Comparison of ENCODE assay signal across 8 cellular contexts in genomic region chr15:69758810-69759410, GRCh38.
DNase-seq lines count a peak whose midpoint lies in the region; ATAC-seq and TF ChIP-seq lines count a peak whose summit lies in the region.

No MANE protein-coding gene starts in this region.

- peak overlapping the region; percentile 43 for H3K14ac ChIP-seq in IMR-90 (replicated peaks; ENCODE audit: low read depth, low read length)

- H2BK5ac ChIP-seq in IMR-90 (ENCODE audit: low read depth, low read length, poor library complexity, severe bottlenecking): no peak overlapping the region

- peak overlapping the region in 1 of 2 experiments; percentile 73; a peak in 2 of 4 replicates for H4K8ac ChIP-seq in IMR-90 (ENCODE audit: low read depth in 2 of 2, low read length in 2 of 2)

- no peak for TF ChIP-seq POLR2A in IMR-90 (IDR thresholded peaks at IDR 0.05; ENCODE audit: low read depth, low read length)

- intact Hi-C loops in IMR-90 (cut with micrococcal nuclease): no loop called here
- intact Hi-C loops in colonic mucosa (cut with DNase I): no loop called here

- H3K4me1 ChIP-seq in IMR-90 (ENCODE audit: control insufficient read depth, insufficient read depth, low read length) (peaks cover 12% of the 10 kb centered on the region), colonic mucosa (peaks cover 3% of the 10 kb centered on the region)

- peak overlapping the region; percentile 54; the same call in 1 of the 2 replicates for H2BK20ac ChIP-seq in IMR-90 (ENCODE audit: low read depth, low read length)

- dilution Hi-C loops in IMR-90 (cut with HindIII; ENCODE audit: low sequenced_read_pairs, unreplicated experiment): no loop called here

- ATAC-seq in IMR-90 (ENCODE audit: low read depth): no peak
- peak; percentile 58 to 61 for ATAC-seq in activated CD4-positive, CD25-positive, alpha-beta regulatory T cell treated with anti-CD3 and anti-CD28 coated beads, Interleukin-2, amount 50 U/mL, for 24 hours
- no peak for ATAC-seq in GM19023 (IDR thresholded peaks at IDR 0.05; ENCODE audit: unreplicated experiment)

- H3K56ac ChIP-seq in IMR-90 (ENCODE audit: extremely low read depth, insufficient read depth, low read length): no peak overlapping the region

- H4K20me1 ChIP-seq in IMR-90 (ENCODE audit: insufficient read depth, low read length): peaks cover 4% of the 10 kb centered on the region; the same call in 1 of the 2 replicates

- CTCF ChIA-PET in IMR-90 (lab: Yijun Ruan, JAX): no interaction called here

- peak overlapping the region; percentile 67 for H2BK120ac ChIP-seq in IMR-90 (ENCODE audit: low read depth, low read length)

- H3K36me3 ChIP-seq in IMR-90 (ENCODE audit: control insufficient read depth, insufficient read depth, low read length): no peaks in the 10 kb centered on the region
- no peaks in the 10 kb centered on the region for H3K36me3 ChIP-seq in colonic mucosa

- H3K4me3 ChIP-seq in IMR-90 (ENCODE audit: insufficient read depth, low read depth, low read length) (no peak overlapping the region), colonic mucosa (no peak overlapping the region)

- H3K18ac ChIP-seq in IMR-90 (ENCODE audit: low read depth, low read length): no peak overlapping the region; the same call in 1 of the 2 replicates

- H3K9ac ChIP-seq in IMR-90 (ENCODE audit: low read depth, low read length) (no peak overlapping the region), colonic mucosa (ENCODE audit: low read depth in 2 of 2, low read length in 2 of 2) (no peak overlapping the region)

- H3K4ac ChIP-seq in IMR-90 (ENCODE audit: low read depth, low read length): peak overlapping the region; percentile 67

- no peaks in the 10 kb centered on the region for H3K79me1 ChIP-seq in IMR-90 (ENCODE audit: low read depth in 1 of 2, low read length in 2 of 2)

- no peak overlapping the region for H3K27ac ChIP-seq in IMR-90 (ENCODE audit: insufficient read depth, low read length)
- H3K27ac ChIP-seq in colonic mucosa: no peak overlapping the region

- H4K91ac ChIP-seq in IMR-90 (ENCODE audit: insufficient read depth, low read depth, low read length): peak overlapping the region; percentile 65; the same call in 1 of the 2 replicates

- BruUV-seq in IMR-90 (replicated peaks; lab: Mats Ljungman, UMichigan): no TSS peak

- POLR2A ChIA-PET in IMR-90 (lab: Charles Lee; ENCODE audit: unreplicated experiment): no interaction called here

- no peak overlapping the region for H3K4me2 ChIP-seq in IMR-90 (ENCODE audit: low read depth, low read length)

- H2AFZ ChIP-seq in IMR-90 (replicated peaks; ENCODE audit: low read length, poor library complexity): peak overlapping the region; percentile 68

- no peak overlapping the region; the same call in 1 of the 2 replicates for H4K5ac ChIP-seq in IMR-90 (ENCODE audit: low read depth, low read length)

- WGBS in IMR-90 (ENCODE audit: extremely low coverage in 2 of 2, insufficient read length in 1 of 2), 2 experiments: 0% methylated on average over 2 of the region's 4 CpGs; no CpG with 5 or more reads in 1 of the 2 experiments

- H3K27me3 ChIP-seq in IMR-90 (ENCODE audit: control insufficient read depth, insufficient read depth, low read length) (peaks cover 3% of the 10 kb centered on the region), colonic mucosa (no peaks in the 10 kb centered on the region)

- peak overlapping the region; percentile 76 for H2AK5ac ChIP-seq in IMR-90 (ENCODE audit: low read depth, low read length)

- in situ Hi-C loops in IMR-90 (cut with MboI; ENCODE audit: low sequenced_read_pairs): no loop called here
- in situ Hi-C loops in G401 (cut with HindIII; ENCODE audit: low sequenced_read_pairs): no loop called here

- H3K9me1 ChIP-seq in IMR-90 (ENCODE audit: insufficient read depth, low read length): peaks cover 7% of the 10 kb centered on the region

- no peak for TF ChIP-seq RAD21 in IMR-90 (IDR thresholded peaks at IDR 0.05; ENCODE audit: low read length)

- peak; percentile 77 for DNase-seq in EH (ENCODE audit: low read depth)
- DNase-seq in IMR-90: peak; percentile 62
- DNase-seq in colonic mucosa: peak; percentile 60
- peak; percentile 91 for DNase-seq in stimulated activated CD4-positive, alpha-beta T cell treated with anti-CD3 and anti-CD28 coated beads, Interleukin-15, amount 100 ng/mL, for 24 hours
- no peak for DNase-seq in DMS53 treated with DMSO at 0.1 percent for 48 hours (lab: John Stamatoyannopoulos, UW; ENCODE audit: unreplicated experiment)
- DNase-seq in G401 (ENCODE audit: low spot score): no peak

- peak overlapping the region; percentile 6 for H2AK9ac ChIP-seq in IMR-90 (replicated peaks; ENCODE audit: low read depth, low read length, poor library complexity)

- no peak overlapping the region for H3K23ac ChIP-seq in IMR-90 (ENCODE audit: low read depth, low read length)

- H3K9me3 ChIP-seq in IMR-90 (ENCODE audit: control insufficient read depth, insufficient read depth, low read length) (no peaks in the 10 kb centered on the region), colonic mucosa (no peaks in the 10 kb centered on the region)

- TF ChIP-seq CTCF in IMR-90 (conservative IDR thresholded peaks at IDR 0.05; ENCODE audit: low read depth, low read length) (no peak), colonic mucosa (IDR thresholded peaks at IDR 0.05) (no peak)

- H2BK15ac ChIP-seq in IMR-90 (ENCODE audit: low read depth, low read length): peak overlapping the region; percentile 45; the same call in 2 of the 3 replicates

TF ChIP-seq in IMR-90, 13 proteins besides CTCF, POLR2A, EP300 and RAD21:
- TF ChIP-seq BHLHE40 (IDR thresholded peaks at IDR 0.05; ENCODE audit: low read depth, low read length) (no peak), ELK1 (IDR thresholded peaks at IDR 0.05; ENCODE audit: borderline replicate concordance, low read depth, low read length) (no peak), FOS (IDR thresholded peaks at IDR 0.05; ENCODE audit: low read depth, low read length) (no peak), CHD1 (IDR thresholded peaks at IDR 0.05; ENCODE audit: low read depth, low read length) (no peak), NFE2L2 (IDR thresholded peaks at IDR 0.05; ENCODE audit: low read depth, low read length) (no peak), CEBPB (IDR thresholded peaks at IDR 0.05; ENCODE audit: low read depth, low read length) (no peak), MAZ (IDR thresholded peaks at IDR 0.05; ENCODE audit: borderline replicate concordance, low read depth, low read length) (no peak), RCOR1 (IDR thresholded peaks at IDR 0.05; ENCODE audit: insufficient replicate concordance, low read length) (no peak), MAFK (IDR thresholded peaks at IDR 0.05; ENCODE audit: low read depth, low read length) (no peak), RFX5 (IDR thresholded peaks at IDR 0.05; ENCODE audit: low read depth, low read length) (no peak), MXI1 (IDR thresholded peaks at IDR 0.05; ENCODE audit: borderline replicate concordance, low read depth, low read length) (no peak), SMC3 (IDR thresholded peaks at IDR 0.05; ENCODE audit: low read depth, low read length) (no peak)
- TF ChIP-seq, protein P1, sequence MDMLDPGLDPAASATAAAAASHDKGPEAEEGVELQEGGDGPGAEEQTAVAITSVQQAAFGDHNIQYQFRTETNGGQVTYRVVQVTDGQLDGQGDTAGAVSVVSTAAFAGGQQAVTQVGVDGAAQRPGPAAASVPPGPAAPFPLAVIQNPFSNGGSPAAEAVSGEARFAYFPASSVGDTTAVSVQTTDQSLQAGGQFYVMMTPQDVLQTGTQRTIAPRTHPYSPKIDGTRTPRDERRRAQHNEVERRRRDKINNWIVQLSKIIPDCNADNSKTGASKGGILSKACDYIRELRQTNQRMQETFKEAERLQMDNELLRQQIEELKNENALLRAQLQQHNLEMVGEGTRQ (IDR thresholded peaks at IDR 0.05; ENCODE audit: low read depth, low read length): no peak

Comparison
In these comparisons a context has a peak if more than half of its experiments do, and no peak if none do; other contexts are left out.
1. DNase-seq: peak in EH (single experiment), IMR-90 (single experiment), colonic mucosa (single experiment) and stimulated activated CD4-positive, alpha-beta T cell treated with anti-CD3 and anti-CD28 coated beads, Interleukin-15, amount 100 ng/mL, for 24 hours (single experiment); none in DMS53 treated with DMSO at 0.1 percent for 48 hours (single experiment) and G401 (single experiment).
2. ATAC-seq: peak in activated CD4-positive, CD25-positive, alpha-beta regulatory T cell treated with anti-CD3 and anti-CD28 coated beads, Interleukin-2, amount 50 U/mL, for 24 hours (2 of 2); none in IMR-90 (single experiment) and GM19023 (single experiment).